8 cellular contexts compared by ENCODE assay signal in genomic region chr7:33039257-33039904, GRCh38. TPM values are rescaled to one million over a fixed set of nuclear protein-coding genes. Genes with fewer than 3 reads are reported as not detected.
A peak's percentile ranks its signal among the peaks of the same experiment; 100 is the strongest.
DNase-seq lines count a peak whose midpoint lies in the region; ATAC-seq, FAIRE-seq and TF ChIP-seq lines count a peak whose summit lies in the region.

No MANE protein-coding gene starts in this region.

- in situ Hi-C loops in brain microvascular endothelial cell (cut with HindIII; ENCODE audit: low pct_ligation_motif_present, low sequenced_read_pairs) = no loop called here

- TF ChIP-seq POLR2A in H54 (IDR thresholded peaks at IDR 0.05; ENCODE audit: low read depth, low read length) = no peak

- H3K4me1 Mint-ChIP-seq in activated T-cell treated with anti-CD3 and anti-CD28 coated beads, Interleukin-2, amount 50 U/mL, for 72 hours (ENCODE audit: low read depth) = peaks cover 77% of the 10 kb centered on the region
- peaks cover 36% of the 10 kb centered on the region for H3K4me1 Mint-ChIP-seq in nephron progenitor cell

- H3K9me3 ChIP-seq in mucosa of descending colon = no peaks in the 10 kb centered on the region

- TF ChIP-seq CTCF in brain microvascular endothelial cell (IDR thresholded peaks at IDR 0.05; ENCODE audit: low read depth, low read length, missing control alignments) = no peak
- no peak for TF ChIP-seq CTCF in mucosa of descending colon (IDR thresholded peaks at IDR 0.05)
- no peak for TF ChIP-seq CTCF in nephron progenitor cell (IDR thresholded peaks at IDR 0.05)

- H3K27ac Mint-ChIP-seq in activated T-cell treated with anti-CD3 and anti-CD28 coated beads, Interleukin-2, amount 50 U/mL, for 72 hours = peak overlapping the region; percentile 94
- H3K27ac Mint-ChIP-seq in nephron progenitor cell = no peak overlapping the region

- peak in 1 of 2 donors; percentile 30 for ATAC-seq in activated T-cell treated with anti-CD3 and anti-CD28 coated beads, Interleukin-2, amount 50 U/mL, for 72 hours (replicated peaks in 1 of 2)
- ATAC-seq in mucosa of descending colon = peak; percentile 28

- peaks cover 2% of the 10 kb centered on the region in 2 donors for H3K36me3 Mint-ChIP-seq in activated T-cell treated with anti-CD3 and anti-CD28 coated beads, Interleukin-2, amount 50 U/mL, for 72 hours (ENCODE audit: insufficient read depth in 2 of 2)
- peaks cover 10% of the 10 kb centered on the region for H3K36me3 Mint-ChIP-seq in nephron progenitor cell (ENCODE audit: low read depth)

- no peaks in the 10 kb centered on the region for H3K9me3 Mint-ChIP-seq in activated T-cell treated with anti-CD3 and anti-CD28 coated beads, Interleukin-2, amount 50 U/mL, for 72 hours
- no peaks in the 10 kb centered on the region for H3K9me3 Mint-ChIP-seq in nephron progenitor cell

- no peaks in the 10 kb centered on the region for H3K36me3 ChIP-seq in brain microvascular endothelial cell (replicated peaks)
- H3K36me3 ChIP-seq in mucosa of descending colon (ENCODE audit: low read depth) = no peaks in the 10 kb centered on the region

- no peak for FAIRE-seq in H54 (lab: Jason Lieb, UNC)

- DNase-seq in activated T-cell treated with anti-CD3 and anti-CD28 coated beads, Interleukin-2, amount 50 U/mL, for 72 hours = no peak
- no peak for DNase-seq in activated T-cell treated with anti-CD3 and anti-CD28 coated beads, Interleukin-2, amount 50 U/mL, for 1 hour
- DNase-seq in Jurkat, Clone E6-1 (ENCODE audit: low read depth, low spot score) = no peak
- DNase-seq in brain microvascular endothelial cell (no peak), mucosa of descending colon (no peak), SHP77 treated with DMSO at 0.1 percent for 48 hours (lab: John Stamatoyannopoulos, UW) (no peak), H54 (ENCODE audit: insufficient read length, low spot score) (no peak), nephron progenitor cell (no peak)

- no peaks in the 10 kb centered on the region for H3K27me3 ChIP-seq in brain microvascular endothelial cell (replicated peaks)

- H3K4me3 Mint-ChIP-seq in activated T-cell treated with anti-CD3 and anti-CD28 coated beads, Interleukin-2, amount 50 U/mL, for 72 hours = peak overlapping the region; percentile 78 to 98
- H3K4me3 Mint-ChIP-seq in nephron progenitor cell = no peak overlapping the region

- intact Hi-C loops in mucosa of descending colon (cut with DNase I, micrococcal nuclease) = no loop called here

- H3K27me3 Mint-ChIP-seq in activated T-cell treated with anti-CD3 and anti-CD28 coated beads, Interleukin-2, amount 50 U/mL, for 72 hours (ENCODE audit: low read depth) = no peaks in the 10 kb centered on the region
- no peaks in the 10 kb centered on the region for H3K27me3 Mint-ChIP-seq in nephron progenitor cell (ENCODE audit: low read depth, poor library complexity)

- peak overlapping the region; percentile 15 for H3K27ac ChIP-seq in brain microvascular endothelial cell

- peaks cover 38% of the 10 kb centered on the region for H3K4me1 ChIP-seq in mucosa of descending colon (ENCODE audit: low read depth)

- peak overlapping the region; percentile 34 for H3K4me3 ChIP-seq in Jurkat, Clone E6-1 (ENCODE audit: low read length)
- H3K4me3 ChIP-seq in brain microvascular endothelial cell (ENCODE audit: low read depth, low read length) (peak overlapping the region; percentile 39), mucosa of descending colon (peak overlapping the region; percentile 1)

RNA-seq across cellular contexts. Expression of gene NT5C3A, which starts 23.2 kb away (rescaled TPM):
- total RNA-seq in activated T-cell treated with anti-CD3 and anti-CD28 coated beads, Interleukin-2, amount 50 U/mL, for 72 hours = 10 to 100 TPM; 45.7 to 51.0 TPM
- polyA plus RNA-seq in Jurkat, Clone E6-1 (2012; ENCODE audit: insufficient read depth, insufficient read length) = 20.4 TPM
- total RNA-seq in mucosa of descending colon = 100 to 1,000 TPM in 1 of 3 donors, 10 to 100 TPM in 2; 62.1 to 107 (median 93.8) TPM
